Comparison of ENCODE assay signal across 33 cellular contexts in genomic region chr15:58295637-58296036, GRCh38.
"Had no signal": no experiment of that assay in that cellular context is flagged by ENCODE, and none has a peak within 500 bp of the region (broad histone marks: within the 10 kb centered on the region; RNA-seq: fewer than 3 reads in every experiment).

No MANE protein-coding gene starts in this region.

- H3K27ac ChIP-seq: adrenal gland, body of pancreas, brain microvascular endothelial cell, breast epithelium, VCaP had no signal

- H3K27ac Mint-ChIP-seq: activated B cell treated with CpG ODN at 0.5 μM for 24 hours; activated CD4-positive, alpha-beta memory T cell treated with anti-CD3 and anti-CD28 coated beads for 36 hours; activated CD4-positive, alpha-beta T cell treated with anti-CD3 and anti-CD28 coated beads, Interleukin-2, amount 10 ng/mL, durations not matched to agents 24 days and 14 days; activated CD8-positive, alpha-beta T cell treated with anti-CD3 and anti-CD28 coated beads for 36 hours; activated naive CD4-positive, alpha-beta T cell treated with anti-CD3 and anti-CD28 coated beads for 36 hours; activated naive CD4-positive, alpha-beta T cell treated with anti-CD3 and anti-CD28 coated beads, Interleukin-2, amount 50 U/mL, for 72 hours; activated naive CD8-positive, alpha-beta T cell treated with anti-CD3 and anti-CD28 coated beads for 36 hours; activated T-helper 2 cell treated with anti-CD3 and anti-CD28 coated beads, Interferon-gamma antibody, Interleukin-2, Interleukin-4, amounts not matched to agents 10 μg/mL and 5 μg/mL and 100 μg/mL, durations not matched to agents 14 hours and 24 hours and 36 hours; T-helper 1 cell treated with Interleukin-12 subunit alpha and Interleukin-12 subunit beta and Interleukin-4 antibody, amounts not matched to agents 30 μg/mL and 1 μg/mL, for 36 hours; T-helper 2 cell treated with Interferon-gamma antibody and Interleukin-4, amounts not matched to agents 5 μg/mL and 100 μg/mL, for 36 hours had no signal

- ATAC-seq: activated CD8-positive, alpha-beta T cell treated with anti-CD3 and anti-CD28 coated beads for 36 hours; activated naive CD4-positive, alpha-beta T cell treated with anti-CD3 and anti-CD28 coated beads, Interleukin-2, amount 50 U/mL, for 72 hours; body of pancreas had no signal

- H3K4me3 Mint-ChIP-seq: activated B cell treated with CpG ODN at 0.5 μM for 24 hours; activated CD4-positive, alpha-beta memory T cell treated with anti-CD3 and anti-CD28 coated beads for 36 hours; activated CD4-positive, alpha-beta T cell treated with anti-CD3 and anti-CD28 coated beads, Interleukin-2, amount 10 ng/mL, durations not matched to agents 24 days and 14 days; activated CD8-positive, alpha-beta T cell treated with anti-CD3 and anti-CD28 coated beads for 36 hours; activated naive CD4-positive, alpha-beta T cell treated with anti-CD3 and anti-CD28 coated beads for 36 hours; activated naive CD8-positive, alpha-beta T cell treated with anti-CD3 and anti-CD28 coated beads for 36 hours; T-helper 1 cell treated with Interleukin-12 subunit alpha and Interleukin-12 subunit beta and Interleukin-4 antibody, amounts not matched to agents 30 μg/mL and 1 μg/mL, for 36 hours; T-helper 2 cell treated with Interferon-gamma antibody and Interleukin-4, amounts not matched to agents 5 μg/mL and 100 μg/mL, for 36 hours had no signal

- H3K4me1 Mint-ChIP-seq: activated B cell treated with CpG ODN at 0.5 μM for 24 hours had no signal

- H3K36me3 ChIP-seq: adrenal gland, brain microvascular endothelial cell, breast epithelium had no signal

- H3K4me3 ChIP-seq: adrenal gland, body of pancreas, breast epithelium had no signal

- H3K27me3 ChIP-seq: adrenal gland, body of pancreas, brain microvascular endothelial cell, breast epithelium had no signal

- DNase-seq: activated B cell treated with CpG ODN at 0.5 μM for 24 hours; activated CD4-positive, alpha-beta memory T cell treated with anti-CD3 and anti-CD28 coated beads for 36 hours; activated CD4-positive, alpha-beta T cell treated with anti-CD3 and anti-CD28 coated beads for 4 hours; activated CD4-positive, alpha-beta T cell treated with anti-CD3 and anti-CD28 coated beads, Interleukin-2, amount 10 ng/mL, durations not matched to agents 24 days and 14 days; activated CD4-positive, alpha-beta T cell treated with anti-CD3 and anti-CD28 coated beads, Interleukin-2, amount 50 U/mL, for 1 hour; activated CD4-positive, alpha-beta T cell treated with anti-CD3 and anti-CD28 coated beads, Interleukin-2, amount 50 U/mL, for 4 hours; activated CD4-positive, CD25-positive, alpha-beta regulatory T cell treated with anti-CD3 and anti-CD28 coated beads, Interleukin-2, amount 50 U/mL, for 72 hours; activated CD8-positive, alpha-beta memory T cell treated with anti-CD3 and anti-CD28 coated beads, Interleukin-2, amount 50 U/mL, for 4 hours; activated CD8-positive, alpha-beta T cell treated with anti-CD3 and anti-CD28 coated beads for 36 hours; activated effector memory CD4-positive, alpha-beta T cell treated with Interleukin-2 at 50 U/mL for 16 hours; activated gamma-delta T cell; activated naive CD4-positive, alpha-beta T cell; activated naive CD4-positive, alpha-beta T cell treated with anti-CD3 and anti-CD28 coated beads for 36 hours; activated naive CD4-positive, alpha-beta T cell treated with anti-CD3 and anti-CD28 coated beads, Interleukin-2, amount 50 U/mL, for 16 hours; activated naive CD8-positive, alpha-beta T cell treated with anti-CD3 and anti-CD28 coated beads for 36 hours; activated T-cell treated with anti-CD3 and anti-CD28 coated beads for 4 hours; activated T-cell treated with anti-CD3 and anti-CD28 coated beads, Interleukin-2, amount 50 U/mL, for 1 hour; activated T-cell treated with anti-CD3 and anti-CD28 coated beads, Interleukin-2, amount 50 U/mL, for 48 hours; adrenal gland; amniotic stem cell; aorta; body of pancreas; brain microvascular endothelial cell; central memory CD4-positive, alpha-beta T cell; T-helper 1 cell; T-helper 2 cell; T-helper 9 cell had no signal

- H3K27me3 Mint-ChIP-seq: activated CD4-positive, alpha-beta T cell treated with anti-CD3 and anti-CD28 coated beads, Interleukin-2, amount 10 ng/mL, durations not matched to agents 24 days and 14 days; activated naive CD8-positive, alpha-beta T cell treated with anti-CD3 and anti-CD28 coated beads for 36 hours had no signal

- H3K4me1 ChIP-seq: adrenal gland, breast epithelium had no signal

- H3K9me3 ChIP-seq: body of pancreas had no signal
